14 cellular contexts compared by ENCODE assay signal in the genomic region with DNA sequence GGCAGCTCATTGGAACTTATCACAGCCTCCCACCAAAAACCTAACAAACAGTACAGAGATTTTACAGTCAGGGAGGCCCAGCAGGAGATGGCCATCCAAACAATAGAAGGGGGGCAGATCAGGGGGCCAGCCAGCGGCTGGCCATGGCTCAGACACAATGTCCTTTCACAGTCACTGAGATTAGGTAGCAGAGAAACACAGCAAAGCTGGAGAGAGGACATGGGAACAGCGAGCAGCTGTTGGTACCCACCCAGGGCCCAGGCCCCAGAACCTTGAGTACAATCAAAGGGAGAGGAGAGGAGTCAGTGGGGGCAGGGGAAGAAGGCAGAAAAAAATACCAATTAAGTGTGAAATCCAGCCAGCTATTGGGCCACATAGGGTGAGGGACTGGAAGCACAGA. TPM values are rescaled to one million over a fixed set of nuclear protein-coding genes. Genes with fewer than 3 reads are reported as not detected.
DNase-seq lines count a peak whose midpoint lies in the region; ATAC-seq and TF ChIP-seq lines count a peak whose summit lies in the region.
"Had no signal": no experiment of that assay in that cellular context is flagged by ENCODE, and none has a peak within 500 bp of the region (broad histone marks: within the 10 kb centered on the region; RNA-seq: fewer than 3 reads in every experiment).

No MANE protein-coding gene starts in this region.

- peaks cover 12% of the 10 kb centered on the region for H3K36me3 Mint-ChIP-seq in activated naive CD4-positive, alpha-beta T cell treated with anti-CD3 and anti-CD28 coated beads, Interleukin-2, amount 10 ng/mL, durations not matched to agents 7 days and 5 days

- H3K27ac Mint-ChIP-seq in activated naive CD4-positive, alpha-beta T cell treated with anti-CD3 and anti-CD28 coated beads, Interleukin-2, amount 10 ng/mL, durations not matched to agents 7 days and 5 days: peak overlapping the region; percentile 86

- DNase-seq in activated naive CD4-positive, alpha-beta T cell treated with anti-CD3 and anti-CD28 coated beads, Interleukin-2, amount 10 ng/mL, durations not matched to agents 7 days and 5 days: no peak
- no peak for DNase-seq in activated naive CD4-positive, alpha-beta T cell treated with anti-CD3 and anti-CD28 coated beads, Interleukin-2, amount 50 U/mL, for 16 hours
- DNase-seq in substantia nigra (lab: John Stamatoyannopoulos, UW): peak in 1 of 49 donors; percentile 32
- DNase-seq in SK-N-DZ (ENCODE audit: low spot score): no peak
- no peak for DNase-seq in OCI-M1 (lab: John Stamatoyannopoulos, UW)
- DNase-seq: activated CD8-positive, alpha-beta memory T cell treated with anti-CD3 and anti-CD28 coated beads, Interleukin-2, amount 50 U/mL, for 48 hours; mucosa of descending colon; NCI-H1694; NCI-H524 treated with DMSO at 0.1 percent for 48 hours; stimulated activated CD4-positive, alpha-beta T cell treated with anti-CD3 and anti-CD28 coated beads, Interleukin-2, amount 100 ng/mL, for 24 hours had no signal

- peaks cover 36% of the 10 kb centered on the region for H3K27me3 Mint-ChIP-seq in activated naive CD4-positive, alpha-beta T cell treated with anti-CD3 and anti-CD28 coated beads, Interleukin-2, amount 10 ng/mL, durations not matched to agents 7 days and 5 days

- CTCF ChIA-PET in activated naive CD4-positive, alpha-beta T cell treated with anti-CD3 and anti-CD28 coated beads, Interleukin-2, amount 10 ng/mL, durations not matched to agents 7 days and 5 days (lab: Charles Lee): interaction anchor here (1.6 to 3.6 kb wide), 3 partner anchors 10 to 55 kb away, joined by 9 to 15 read pairs (median 14); no protein-coding TSS in a partner anchor

- no peak for TF ChIP-seq CTCF in VCaP (conservative IDR thresholded peaks at IDR 0.05)

- ATAC-seq in GM19452 (IDR thresholded peaks at IDR 0.05; ENCODE audit: unreplicated experiment): no peak
- ATAC-seq: K562, mucosa of descending colon had no signal

- no peaks in the 10 kb centered on the region for H3K9me3 Mint-ChIP-seq in activated naive CD4-positive, alpha-beta T cell treated with anti-CD3 and anti-CD28 coated beads, Interleukin-2, amount 10 ng/mL, durations not matched to agents 7 days and 5 days

- H3K4me3 Mint-ChIP-seq in activated naive CD4-positive, alpha-beta T cell treated with anti-CD3 and anti-CD28 coated beads, Interleukin-2, amount 10 ng/mL, durations not matched to agents 7 days and 5 days: peak overlapping the region; percentile 5

- H3K27ac ChIP-seq in VCaP (peak overlapping the region; percentile 95), substantia nigra (ENCODE audit: low read depth, low read length, poor library complexity, severe bottlenecking) (peak overlapping the region; percentile 68)

- H3K9me3 ChIP-seq in iPS-18c (ENCODE audit: control insufficient read depth, insufficient read depth, low read length): no peaks in the 10 kb centered on the region
- H3K9me3 ChIP-seq: mucosa of descending colon had no signal

- H3K4me1 Mint-ChIP-seq in activated naive CD4-positive, alpha-beta T cell treated with anti-CD3 and anti-CD28 coated beads, Interleukin-2, amount 10 ng/mL, durations not matched to agents 7 days and 5 days: peaks cover 58% of the 10 kb centered on the region

- peak overlapping the region; percentile 24; the same call in 1 of the 2 replicates for H3K4me3 ChIP-seq in iPS-18c (ENCODE audit: insufficient read depth, low read depth, low read length)
- H3K4me3 ChIP-seq: K562, mucosa of descending colon had no signal

RNA-seq across cellular contexts. Expression of a gene that starts 4.2 kb away (rescaled TPM):
- polyA plus RNA-seq in SK-N-DZ (2014; cell fraction: cytosol; rRNA removed): 8.1 and 9.7 TPM in 2 replicates
- 5.8 and 6.9 TPM in 2 replicates for polyA plus RNA-seq in SK-N-DZ (2014; cell fraction: nucleus; rRNA removed)

RNA-seq across cellular contexts. Expression of a gene that starts 32.1 kb away (rescaled TPM):
- polyA plus RNA-seq in SK-N-DZ (2014; cell fraction: cytosol; rRNA removed): 2.7 and 3.0 TPM in 2 replicates
- 2.2 and 3.3 TPM in 2 replicates for polyA plus RNA-seq in SK-N-DZ (2014; cell fraction: nucleus; rRNA removed)

RNA-seq across cellular contexts. Expression of a gene that starts 42.1 kb away (rescaled TPM):
- polyA plus RNA-seq in SK-N-DZ (2014; cell fraction: cytosol; rRNA removed): 130 and 163 TPM in 2 replicates
- 108 and 111 TPM in 2 replicates for polyA plus RNA-seq in SK-N-DZ (2014; cell fraction: nucleus; rRNA removed)
